ENCODE assay signal across 2 cellular contexts in the genomic region with DNA sequence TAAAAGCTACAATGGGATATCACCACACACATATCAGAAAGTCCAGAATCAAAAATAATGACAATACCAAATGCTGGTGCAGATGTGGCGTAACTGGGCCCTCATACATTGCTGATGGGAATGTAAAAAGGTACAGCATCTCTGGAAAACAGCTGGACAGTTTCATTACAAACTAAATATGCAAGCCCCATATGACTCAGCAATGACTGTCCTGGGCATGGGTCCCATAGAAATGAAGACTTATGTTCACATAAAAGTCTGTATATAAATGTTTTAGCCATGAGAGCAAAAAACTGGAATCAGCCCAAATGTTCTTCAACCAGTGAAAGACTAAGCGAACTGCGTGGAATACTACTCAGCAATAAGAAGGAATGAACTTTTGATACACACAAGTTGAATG.
A peak's percentile ranks its signal among the peaks of the same experiment; 100 is the strongest.
TF ChIP-seq lines count a peak whose summit lies in the region.

No MANE protein-coding gene starts in this region.

TF ChIP-seq in IMR-90, 13 proteins besides CTCF, POLR2A, EP300 and RAD21:
- TF ChIP-seq ELK1 (IDR thresholded peaks at IDR 0.05; ENCODE audit: borderline replicate concordance, low read depth, low read length) (no peak), FOS (IDR thresholded peaks at IDR 0.05; ENCODE audit: low read depth, low read length) (peak; percentile 97), RCOR1 (IDR thresholded peaks at IDR 0.05; ENCODE audit: insufficient replicate concordance, low read length) (peak; percentile 86), CEBPB (IDR thresholded peaks at IDR 0.05; ENCODE audit: low read depth, low read length) (peak; percentile 86), SMC3 (IDR thresholded peaks at IDR 0.05; ENCODE audit: low read depth, low read length) (no peak), NFE2L2 (IDR thresholded peaks at IDR 0.05; ENCODE audit: low read depth, low read length) (peak; percentile 94), BHLHE40 (IDR thresholded peaks at IDR 0.05; ENCODE audit: low read depth, low read length) (0 out of 2 replicates have a peak, but pooled peaks have one; percentile 13), MAFK (IDR thresholded peaks at IDR 0.05; ENCODE audit: low read depth, low read length) (peak; percentile 72)

TF ChIP-seq in GM12878, 131 proteins besides CTCF, POLR2A, EP300 and RAD21 (continues in another document):
- no peak for TF ChIP-seq NFYA (IDR thresholded peaks at IDR 0.05; ENCODE audit: borderline replicate concordance, low read depth, low read length)
- TF ChIP-seq JUNB (IDR thresholded peaks at IDR 0.05) = peak; percentile 95
- no peak for TF ChIP-seq MTA3 (IDR thresholded peaks at IDR 0.05; ENCODE audit: borderline replicate concordance, low read length)
- no peak for TF ChIP-seq SMAD5 (IDR thresholded peaks at IDR 0.05; ENCODE audit: low read depth)
- no peak for TF ChIP-seq FOS (IDR thresholded peaks at IDR 0.05; ENCODE audit: borderline replicate concordance, extremely low read depth, insufficient read length)
- no peak for TF ChIP-seq ZNF207 (IDR thresholded peaks at IDR 0.05; ENCODE audit: borderline replicate concordance)
- no peak for TF ChIP-seq ZNF384 (IDR thresholded peaks at IDR 0.05; ENCODE audit: borderline replicate concordance, low read depth, low read length)
- TF ChIP-seq TBL1XR1 (IDR thresholded peaks at IDR 0.05; ENCODE audit: low read depth, low read length) = no peak
- 0 out of 2 replicates have a peak, but pooled peaks have one; percentile 47 for TF ChIP-seq TCF3 (IDR thresholded peaks at IDR 0.05; ENCODE audit: borderline replicate concordance, insufficient read depth, low read depth, low read length)
- peak; percentile 60 for TF ChIP-seq ATF2 (IDR thresholded peaks at IDR 0.05; ENCODE audit: low read length)
- TF ChIP-seq ZBTB4 (CRISPR knock-in tag; IDR thresholded peaks at IDR 0.05) = no peak
- TF ChIP-seq CHD2 (IDR thresholded peaks at IDR 0.05; ENCODE audit: borderline replicate concordance, low read depth, low read length) = no peak
- no peak for TF ChIP-seq RBBP5 (conservative IDR thresholded peaks at IDR 0.05)
- no peak for TF ChIP-seq ZNF24 (IDR thresholded peaks at IDR 0.05)
- TF ChIP-seq RUNX3 (IDR thresholded peaks at IDR 0.05; ENCODE audit: low read length) = peak; percentile 23; the same call in 1 of the 2 replicates
- no peak for TF ChIP-seq MXI1 (IDR thresholded peaks at IDR 0.05; ENCODE audit: low read depth, low read length)
- TF ChIP-seq ETV6 (conservative IDR thresholded peaks at IDR 0.05 in 1 of 2, IDR thresholded peaks at IDR 0.05 in 1 of 2; ENCODE audit: borderline replicate concordance in 1 of 2, low read depth in 1 of 2) = peak in 1 of 2 experiments; percentile 44; a peak in 1 of 4 replicates
- no peak for TF ChIP-seq CBX5 (IDR thresholded peaks at IDR 0.05; ENCODE audit: low read depth)
- TF ChIP-seq, protein P1, sequence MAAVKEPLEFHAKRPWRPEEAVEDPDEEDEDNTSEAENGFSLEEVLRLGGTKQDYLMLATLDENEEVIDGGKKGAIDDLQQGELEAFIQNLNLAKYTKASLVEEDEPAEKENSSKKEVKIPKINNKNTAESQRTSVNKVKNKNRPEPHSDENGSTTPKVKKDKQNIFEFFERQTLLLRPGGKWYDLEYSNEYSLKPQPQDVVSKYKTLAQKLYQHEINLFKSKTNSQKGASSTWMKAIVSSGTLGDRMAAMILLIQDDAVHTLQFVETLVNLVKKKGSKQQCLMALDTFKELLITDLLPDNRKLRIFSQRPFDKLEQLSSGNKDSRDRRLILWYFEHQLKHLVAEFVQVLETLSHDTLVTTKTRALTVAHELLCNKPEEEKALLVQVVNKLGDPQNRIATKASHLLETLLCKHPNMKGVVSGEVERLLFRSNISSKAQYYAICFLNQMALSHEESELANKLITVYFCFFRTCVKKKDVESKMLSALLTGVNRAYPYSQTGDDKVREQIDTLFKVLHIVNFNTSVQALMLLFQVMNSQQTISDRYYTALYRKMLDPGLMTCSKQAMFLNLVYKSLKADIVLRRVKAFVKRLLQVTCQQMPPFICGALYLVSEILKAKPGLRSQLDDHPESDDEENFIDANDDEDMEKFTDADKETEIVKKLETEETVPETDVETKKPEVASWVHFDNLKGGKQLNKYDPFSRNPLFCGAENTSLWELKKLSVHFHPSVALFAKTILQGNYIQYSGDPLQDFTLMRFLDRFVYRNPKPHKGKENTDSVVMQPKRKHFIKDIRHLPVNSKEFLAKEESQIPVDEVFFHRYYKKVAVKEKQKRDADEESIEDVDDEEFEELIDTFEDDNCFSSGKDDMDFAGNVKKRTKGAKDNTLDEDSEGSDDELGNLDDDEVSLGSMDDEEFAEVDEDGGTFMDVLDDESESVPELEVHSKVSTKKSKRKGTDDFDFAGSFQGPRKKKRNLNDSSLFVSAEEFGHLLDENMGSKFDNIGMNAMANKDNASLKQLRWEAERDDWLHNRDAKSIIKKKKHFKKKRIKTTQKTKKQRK (IDR thresholded peaks at IDR 0.05; ENCODE audit: low read depth, low read length) = no peak
- 0 out of 4 replicates have a peak, but pooled peaks of 1 of the 2 experiments have one; percentile 48 for TF ChIP-seq SRF (IDR thresholded peaks at IDR 0.05; ENCODE audit: low read depth in 2 of 2, low read length in 2 of 2)
- peak; percentile 27; the same call in 1 of the 2 replicates for TF ChIP-seq BCL11A (IDR thresholded peaks at IDR 0.05; ENCODE audit: low read depth, low read length)
- TF ChIP-seq, protein P2, sequence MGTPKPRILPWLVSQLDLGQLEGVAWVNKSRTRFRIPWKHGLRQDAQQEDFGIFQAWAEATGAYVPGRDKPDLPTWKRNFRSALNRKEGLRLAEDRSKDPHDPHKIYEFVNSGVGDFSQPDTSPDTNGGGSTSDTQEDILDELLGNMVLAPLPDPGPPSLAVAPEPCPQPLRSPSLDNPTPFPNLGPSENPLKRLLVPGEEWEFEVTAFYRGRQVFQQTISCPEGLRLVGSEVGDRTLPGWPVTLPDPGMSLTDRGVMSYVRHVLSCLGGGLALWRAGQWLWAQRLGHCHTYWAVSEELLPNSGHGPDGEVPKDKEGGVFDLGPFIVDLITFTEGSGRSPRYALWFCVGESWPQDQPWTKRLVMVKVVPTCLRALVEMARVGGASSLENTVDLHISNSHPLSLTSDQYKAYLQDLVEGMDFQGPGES (IDR thresholded peaks at IDR 0.05) = no peak
- peak; percentile 45; the same call in 1 of the 2 replicates for TF ChIP-seq CREM (IDR thresholded peaks at IDR 0.05; ENCODE audit: low read depth)
- no peak for TF ChIP-seq SIX5 (IDR thresholded peaks at IDR 0.05; ENCODE audit: low read depth, low read length, severe bottlenecking)
- no peak for TF ChIP-seq E4F1 (IDR thresholded peaks at IDR 0.05; ENCODE audit: borderline replicate concordance, partially characterized antibody)
- TF ChIP-seq EZH2 (IDR thresholded peaks at IDR 0.05; ENCODE audit: borderline replicate concordance, control insufficient read depth, low read depth, low read length) = no peak
- TF ChIP-seq ZSCAN29 (IDR thresholded peaks at IDR 0.05) = no peak
- TF ChIP-seq RELA (IDR thresholded peaks at IDR 0.05; ENCODE audit: borderline replicate concordance, partially characterized antibody) = no peak
- no peak for TF ChIP-seq JUND (IDR thresholded peaks at IDR 0.05; ENCODE audit: low read depth, low read length)
- TF ChIP-seq MTA2 (IDR thresholded peaks at IDR 0.05; ENCODE audit: low read depth) = no peak
- TF ChIP-seq NFIC (IDR thresholded peaks at IDR 0.05; ENCODE audit: low read depth, low read length) = peak; percentile 41; the same call in 1 of the 2 replicates
- TF ChIP-seq CBFB (IDR thresholded peaks at IDR 0.05; ENCODE audit: low read depth) = no peak
- no peak for TF ChIP-seq BRCA1 (IDR thresholded peaks at IDR 0.05; ENCODE audit: low read depth, low read length)
- peak; percentile 93 for TF ChIP-seq EED (IDR thresholded peaks at IDR 0.05; ENCODE audit: low read depth)
- no peak for TF ChIP-seq ATF3 (IDR thresholded peaks at IDR 0.05; ENCODE audit: borderline replicate concordance, extremely low read depth, low read depth, low read length)
- TF ChIP-seq SMAD1 (IDR thresholded peaks at IDR 0.05; ENCODE audit: low read depth, partially characterized antibody) = no peak
- peak; percentile 89; the same call in 1 of the 2 replicates for TF ChIP-seq IRF4 (IDR thresholded peaks at IDR 0.05; ENCODE audit: low read depth, low read length)
- no peak for TF ChIP-seq RCOR1 (conservative IDR thresholded peaks at IDR 0.05; ENCODE audit: low read depth, low read length)
- TF ChIP-seq ZBED1 (IDR thresholded peaks at IDR 0.05; ENCODE audit: borderline replicate concordance) = 0 out of 2 replicates have a peak, but pooled peaks have one; percentile 29
- TF ChIP-seq IKZF1 (conservative IDR thresholded peaks at IDR 0.05) = 0 out of 2 replicates have a peak, but pooled peaks have one; percentile 52
- no peak for TF ChIP-seq ATF7 (IDR thresholded peaks at IDR 0.05; ENCODE audit: low read depth)
- TF ChIP-seq, protein P3, sequence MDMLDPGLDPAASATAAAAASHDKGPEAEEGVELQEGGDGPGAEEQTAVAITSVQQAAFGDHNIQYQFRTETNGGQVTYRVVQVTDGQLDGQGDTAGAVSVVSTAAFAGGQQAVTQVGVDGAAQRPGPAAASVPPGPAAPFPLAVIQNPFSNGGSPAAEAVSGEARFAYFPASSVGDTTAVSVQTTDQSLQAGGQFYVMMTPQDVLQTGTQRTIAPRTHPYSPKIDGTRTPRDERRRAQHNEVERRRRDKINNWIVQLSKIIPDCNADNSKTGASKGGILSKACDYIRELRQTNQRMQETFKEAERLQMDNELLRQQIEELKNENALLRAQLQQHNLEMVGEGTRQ (IDR thresholded peaks at IDR 0.05; ENCODE audit: borderline replicate concordance, low read depth, low read length) = no peak
- TF ChIP-seq WRNIP1 (IDR thresholded peaks at IDR 0.05; ENCODE audit: borderline replicate concordance, low read depth, low read length) = no peak
- no peak for TF ChIP-seq KAT2A (conservative IDR thresholded peaks at IDR 0.05; ENCODE audit: control insufficient read depth, low read depth, low read length)
- TF ChIP-seq, protein P4, sequence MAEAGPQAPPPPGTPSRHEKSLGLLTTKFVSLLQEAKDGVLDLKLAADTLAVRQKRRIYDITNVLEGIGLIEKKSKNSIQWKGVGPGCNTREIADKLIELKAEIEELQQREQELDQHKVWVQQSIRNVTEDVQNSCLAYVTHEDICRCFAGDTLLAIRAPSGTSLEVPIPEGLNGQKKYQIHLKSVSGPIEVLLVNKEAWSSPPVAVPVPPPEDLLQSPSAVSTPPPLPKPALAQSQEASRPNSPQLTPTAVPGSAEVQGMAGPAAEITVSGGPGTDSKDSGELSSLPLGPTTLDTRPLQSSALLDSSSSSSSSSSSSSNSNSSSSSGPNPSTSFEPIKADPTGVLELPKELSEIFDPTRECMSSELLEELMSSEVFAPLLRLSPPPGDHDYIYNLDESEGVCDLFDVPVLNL (IDR thresholded peaks at IDR 0.05; ENCODE audit: low read depth, low read length) = no peak
- no peak for TF ChIP-seq MYC (IDR thresholded peaks at IDR 0.05; ENCODE audit: insufficient read depth, insufficient read length, insufficient replicate concordance, low read length, severe bottlenecking)
- no peak for TF ChIP-seq RB1 (IDR thresholded peaks at IDR 0.05; ENCODE audit: borderline replicate concordance)
- peak in 1 of 2 experiments; percentile 33; a peak in 1 of 4 replicates for TF ChIP-seq IKZF2 (IDR thresholded peaks at IDR 0.05)
